ENCODE assay signal across 8 cellular contexts in the genomic region with DNA sequence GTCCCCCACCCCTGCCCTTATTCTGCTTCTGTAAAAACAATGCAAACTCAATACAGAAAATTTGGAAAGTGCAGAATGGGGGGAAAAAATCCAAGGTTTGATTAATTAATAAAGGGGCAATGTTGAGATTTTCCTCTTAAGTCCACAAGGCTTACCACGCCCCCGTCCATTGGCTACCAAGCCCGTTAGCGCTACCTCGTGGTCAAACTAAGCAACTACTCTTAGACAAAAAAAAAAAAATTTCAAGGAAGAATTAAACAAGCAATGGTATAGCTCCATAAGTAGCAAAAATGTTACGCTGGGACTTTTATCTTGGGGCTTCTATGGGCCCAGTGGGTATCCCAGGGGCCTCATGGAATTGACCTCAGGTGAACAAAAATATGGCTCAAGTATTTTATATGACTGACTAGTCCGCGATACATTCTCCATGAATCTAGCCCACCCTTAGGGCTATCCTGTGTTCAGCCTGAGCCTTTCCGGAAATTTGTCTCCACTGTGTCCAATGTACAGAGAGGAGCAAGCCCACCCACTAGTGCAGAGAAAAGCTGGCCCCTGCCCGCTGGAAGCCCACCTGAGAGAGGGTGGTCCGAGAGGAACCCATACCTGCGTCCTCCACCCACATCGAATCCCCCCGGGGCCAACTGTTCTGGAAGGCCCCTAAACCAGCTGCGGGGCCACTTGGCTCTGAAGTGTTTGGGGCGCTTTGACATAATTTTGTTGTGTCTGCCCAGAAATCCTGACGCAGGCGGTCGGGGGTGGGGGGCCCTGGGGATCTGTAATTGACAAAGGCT. TPM values are rescaled to one million over a fixed set of nuclear protein-coding genes. Genes with fewer than 3 reads are reported as not detected.
DNase-seq lines count a peak whose midpoint lies in the region; ATAC-seq and TF ChIP-seq lines count a peak whose summit lies in the region.

No MANE protein-coding gene starts in this region.

- H4K20me1 ChIP-seq in DND-41 (ENCODE audit: insufficient read depth, low read length) = no peaks in the 10 kb centered on the region
- H4K20me1 ChIP-seq in MM.1S (ENCODE audit: insufficient read depth, low read length) = no peaks in the 10 kb centered on the region

- intact Hi-C loops in Right ventricle myocardium superior (cut with DNase I) = loop anchor here (5.0 kb wide), 2 partner anchors 135 to 255 kb away; no protein-coding TSS in a partner anchor

- ATAC-seq in DND-41 (ENCODE audit: insufficient read depth, low read depth) (peak; percentile 47; the same call in 1 of the 3 replicates), Right ventricle myocardium superior (ENCODE audit: poor library complexity) (peak; percentile 62), GM19035 (IDR thresholded peaks at IDR 0.05; ENCODE audit: unreplicated experiment) (no peak), HG03097 (IDR thresholded peaks at IDR 0.05; ENCODE audit: low FRiP score, unreplicated experiment) (no peak)
- peak; percentile 58 to 67 for ATAC-seq in activated naive CD4-positive, alpha-beta T cell treated with anti-CD3 and anti-CD28 coated beads, Interleukin-2, amount 50 U/mL, for 72 hours

- no peaks in the 10 kb centered on the region for H3K9me2 ChIP-seq in MM.1S (replicated peaks; ENCODE audit: insufficient read depth, low read length)

- no peaks in the 10 kb centered on the region for H3K36me3 ChIP-seq in DND-41 (ENCODE audit: insufficient read depth, low read length)
- H3K36me3 ChIP-seq in MM.1S (replicated peaks; ENCODE audit: insufficient read depth, low read length) = no peaks in the 10 kb centered on the region

- H3K79me2 ChIP-seq in DND-41 (ENCODE audit: insufficient read depth, low read length) (no peaks in the 10 kb centered on the region), MM.1S (ENCODE audit: low read length) (no peaks in the 10 kb centered on the region)

- TF ChIP-seq CTCF in DND-41 (IDR thresholded peaks at IDR 0.05; ENCODE audit: borderline replicate concordance, extremely low read depth, low read length, poor library complexity, severe bottlenecking) (peak; percentile 74), MM.1S (IDR thresholded peaks at IDR 0.05; ENCODE audit: low read length) (peak; percentile 83)

- H3K27me3 ChIP-seq in DND-41 (ENCODE audit: insufficient read depth, low read length, poor library complexity) = no peaks in the 10 kb centered on the region
- H3K27me3 ChIP-seq in MM.1S (replicated peaks; ENCODE audit: insufficient read depth, low read length) = no peaks in the 10 kb centered on the region

- H3K4me1 ChIP-seq in DND-41 (ENCODE audit: insufficient read depth, low read length) (no peaks in the 10 kb centered on the region), MM.1S (ENCODE audit: low read length) (peaks cover 19% of the 10 kb centered on the region)

- H3K9ac ChIP-seq in DND-41 (ENCODE audit: low read depth, low read length) (no peak overlapping the region), MM.1S (ENCODE audit: low read length) (no peak overlapping the region)

- H2AFZ ChIP-seq in DND-41 (ENCODE audit: low read depth, low read length) (no peak overlapping the region), MM.1S (ENCODE audit: low read length) (no peak overlapping the region)

- peaks cover 9% of the 10 kb centered on the region; the same call in 1 of the 2 replicates for H3F3A ChIP-seq in MM.1S (ENCODE audit: insufficient read depth, low read length)

- no peak overlapping the region for H3K27ac Mint-ChIP-seq in activated naive CD4-positive, alpha-beta T cell treated with anti-CD3 and anti-CD28 coated beads, Interleukin-2, amount 50 U/mL, for 72 hours

- no peaks in the 10 kb centered on the region for H3K36me3 Mint-ChIP-seq in activated naive CD4-positive, alpha-beta T cell treated with anti-CD3 and anti-CD28 coated beads, Interleukin-2, amount 50 U/mL, for 72 hours

- H3K9me3 ChIP-seq in DND-41 (ENCODE audit: insufficient read depth, low read length, severe bottlenecking) (no peaks in the 10 kb centered on the region), MM.1S (replicated peaks; ENCODE audit: insufficient read depth, low read length) (no peaks in the 10 kb centered on the region)

- DNase-seq in DND-41 (peak; percentile 57), MM.1S (peak; percentile 70), SHP77 (lab: John Stamatoyannopoulos, UW) (peak; percentile 32 to 49), Right ventricle myocardium superior (peak; percentile 54), pulmonary artery endothelial cell (ENCODE audit: low read depth, low spot score) (peak; percentile 70)
- DNase-seq in activated naive CD4-positive, alpha-beta T cell treated with anti-CD3 and anti-CD28 coated beads, Interleukin-2, amount 50 U/mL, for 72 hours (ENCODE audit: low spot score in 2 of 2) = peak in 1 of 2 donors; percentile 64

- H3K4me2 ChIP-seq in DND-41 (ENCODE audit: insufficient read depth, low read length) (no peak overlapping the region), MM.1S (ENCODE audit: low read depth, low read length) (no peak overlapping the region)

- H3K27ac ChIP-seq in DND-41 (ENCODE audit: low read length) (no peak overlapping the region), MM.1S (ENCODE audit: low read length) (no peak overlapping the region)

- no peak overlapping the region for H3K4me3 ChIP-seq in DND-41 (ENCODE audit: low read depth in 1 of 2, low read length in 2 of 2)
- no peak overlapping the region for H3K4me3 ChIP-seq in MM.1S (ENCODE audit: low read length)

- H3K9me3 Mint-ChIP-seq in activated naive CD4-positive, alpha-beta T cell treated with anti-CD3 and anti-CD28 coated beads, Interleukin-2, amount 50 U/mL, for 72 hours = no peaks in the 10 kb centered on the region

RNA-seq across cellular contexts. Expression of a gene that starts 19.1 kb away (rescaled TPM):
- 10 to 100 TPM; 12.1 to 14.7 TPM for total RNA-seq in activated naive CD4-positive, alpha-beta T cell treated with anti-CD3 and anti-CD28 coated beads, Interleukin-2, amount 50 U/mL, for 72 hours
- total RNA-seq in Right ventricle myocardium superior (54.0 TPM), pulmonary artery endothelial cell (27.6 and 31.3 TPM in 2 replicates)

Comparison
In these comparisons a context has a peak if more than half of its experiments do, and no peak if none do; other contexts are left out.
1. ATAC-seq: peak in DND-41 (single experiment), activated naive CD4-positive, alpha-beta T cell treated with anti-CD3 and anti-CD28 coated beads, Interleukin-2, amount 50 U/mL, for 72 hours (2 of 2) and Right ventricle myocardium superior (single experiment); none in GM19035 (single experiment) and HG03097 (single experiment).